Comparison of ENCODE assay signal across 1 cellular context in the genomic region with DNA sequence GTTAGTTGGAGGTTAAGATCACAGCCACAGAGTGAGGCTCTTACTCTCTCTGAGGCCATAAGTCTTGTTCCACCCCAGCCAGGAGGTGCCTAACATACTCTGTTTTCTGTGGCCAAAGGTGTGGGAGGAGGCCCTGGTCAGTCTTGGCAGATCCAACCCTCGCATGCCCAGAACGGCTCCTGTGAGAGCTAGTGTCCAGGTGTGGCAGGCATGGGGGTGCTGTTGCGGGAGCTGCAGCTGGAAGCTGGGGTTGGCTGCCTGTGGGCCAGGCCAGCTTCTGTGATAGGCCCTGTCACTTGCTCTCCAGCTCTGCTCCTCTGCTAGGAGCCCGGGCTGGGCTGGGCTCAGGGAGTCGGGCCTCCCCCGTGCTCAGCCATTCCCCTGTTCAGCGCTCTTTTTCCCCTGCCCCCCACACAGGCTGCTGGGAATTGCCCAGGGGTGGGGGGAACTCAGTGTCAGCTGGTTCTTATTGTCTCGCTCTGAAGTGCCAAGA.
TF ChIP-seq lines count a peak whose summit lies in the region.

No MANE protein-coding gene starts in this region.

TF ChIP-seq in HepG2, 621 proteins besides CTCF, POLR2A, EP300 and RAD21:
- TF ChIP-seq ZNF20 (CRISPR knock-in tag; IDR thresholded peaks at IDR 0.05) = no peak
- no peak for TF ChIP-seq ZNF253 (CRISPR knock-in tag; IDR thresholded peaks at IDR 0.05; ENCODE audit: borderline replicate concordance)
- TF ChIP-seq KDM3A (CRISPR knock-in tag; IDR thresholded peaks at IDR 0.05; ENCODE audit: low read depth) = no peak
- TF ChIP-seq HNRNPH1 (optimal IDR thresholded peaks at IDR 0.05; ENCODE audit: low read depth, low read length) = no peak
- TF ChIP-seq SALL2 (CRISPR knock-in tag; IDR thresholded peaks at IDR 0.05) = no peak
